In the genomic region with DNA sequence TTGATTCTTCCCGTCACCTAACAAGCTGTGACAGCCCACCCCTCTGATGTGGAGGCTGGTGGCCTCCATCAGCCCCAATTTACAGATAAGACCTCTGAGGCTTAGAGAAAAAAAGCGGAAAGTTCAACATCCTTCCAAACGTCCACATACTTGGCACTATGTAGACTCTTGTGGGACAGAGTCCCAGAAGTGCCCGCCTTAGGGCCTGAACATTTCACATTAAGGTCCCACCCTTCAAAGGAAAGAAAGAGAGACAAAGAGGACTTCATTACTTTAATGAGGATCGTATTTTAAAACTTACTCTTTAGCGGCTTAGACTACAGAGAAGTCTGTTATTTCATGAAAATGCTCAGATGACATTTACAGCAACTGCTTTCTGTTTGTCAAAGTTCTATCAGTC, we compare ENCODE assay signal across 17 cellular contexts. TPM values are rescaled to one million over a fixed set of nuclear protein-coding genes. Genes with fewer than 3 reads are reported as not detected.
A peak's percentile ranks its signal among the peaks of the same experiment; 100 is the strongest.
DNase-seq lines count a peak whose midpoint lies in the region; ATAC-seq and TF ChIP-seq lines count a peak whose summit lies in the region.
"Had no signal": no experiment of that assay in that cellular context is flagged by ENCODE, and none has a peak within 500 bp of the region (broad histone marks: within the 10 kb centered on the region; RNA-seq: fewer than 3 reads in every experiment).

No MANE protein-coding gene starts in this region.

- H3K4me3 Mint-ChIP-seq in natural killer cell: peak overlapping the region; percentile 81

- in situ Hi-C loops in HAP-1 (cut with MboI; ENCODE audit: low sequenced_read_pairs): no loop called here

- H3K27me3 ChIP-seq in heart right ventricle: no peaks in the 10 kb centered on the region
- H3K27me3 ChIP-seq in ascending aorta: no peaks in the 10 kb centered on the region
- H3K27me3 ChIP-seq in upper lobe of right lung: no peaks in the 10 kb centered on the region
- no peaks in the 10 kb centered on the region for H3K27me3 ChIP-seq in HAP-1 (ENCODE audit: low read depth)

- DNase-seq in heart right ventricle (no peak), left cardiac atrium (no peak), ascending aorta (ENCODE audit: low spot score in 2 of 2) (no peak), natural killer cell (no peak), upper lobe of right lung (no peak), HAP-1 (ENCODE audit: low spot score in 2 of 2) (no peak), SW480 (ENCODE audit: low spot score) (no peak)
- DNase-seq: activated B cell treated with CpG ODN at 0.5 μM for 24 hours, DMS79 treated with DMSO at 0.1 percent for 48 hours, mammary epithelial cell, NCI-H2081 treated with DMSO at 0.1 percent for 48 hours, occipital lobe had no signal

- H3K4me1 Mint-ChIP-seq in natural killer cell: peaks cover 10 to 24% of the 10 kb centered on the region in 2 donors

- 70 to 74% methylated on average over 6 of the region's 6 CpGs for WGBS in heart right ventricle, 2 donors

- peak overlapping the region in 6 of 10 donors; percentile 61 to 86 (median 74) for H3K27ac ChIP-seq in heart right ventricle
- H3K27ac ChIP-seq in ascending aorta: peak overlapping the region; percentile 87
- peak overlapping the region; percentile 70 for H3K27ac ChIP-seq in upper lobe of right lung
- H3K27ac ChIP-seq: epithelial cell of prostate, SK-N-MC had no signal

- no peaks in the 10 kb centered on the region for H3K9me3 Mint-ChIP-seq in natural killer cell
- H3K9me3 Mint-ChIP-seq: activated B cell treated with CpG ODN at 0.5 μM for 24 hours had no signal

- H3K27me3 Mint-ChIP-seq in natural killer cell (ENCODE audit: low read depth in 2 of 2): no peaks in the 10 kb centered on the region

- H3K4me3 ChIP-seq in heart right ventricle (no peak overlapping the region), ascending aorta (peak overlapping the region in 1 of 2 donors; percentile 31), upper lobe of right lung (no peak overlapping the region), HAP-1 (no peak overlapping the region)
- H3K4me3 ChIP-seq: SK-N-MC had no signal

- H3K27ac Mint-ChIP-seq in natural killer cell: peak overlapping the region in 1 of 2 donors; percentile 84
- H3K27ac Mint-ChIP-seq: activated B cell treated with CpG ODN at 0.5 μM for 24 hours had no signal

- H3K9me3 ChIP-seq in heart right ventricle: no peaks in the 10 kb centered on the region
- no peaks in the 10 kb centered on the region for H3K9me3 ChIP-seq in ascending aorta
- H3K9me3 ChIP-seq in upper lobe of right lung: no peaks in the 10 kb centered on the region
- H3K9me3 ChIP-seq in HAP-1: no peaks in the 10 kb centered on the region

- H3K36me3 ChIP-seq in heart right ventricle (no peaks in the 10 kb centered on the region), ascending aorta (no peaks in the 10 kb centered on the region), upper lobe of right lung (no peaks in the 10 kb centered on the region), HAP-1 (replicated peaks) (no peaks in the 10 kb centered on the region)

- ATAC-seq in heart right ventricle (no peak), left cardiac atrium (no peak), natural killer cell (no peak), upper lobe of right lung (no peak), GM21786 (IDR thresholded peaks at IDR 0.05; ENCODE audit: unreplicated experiment) (no peak)

- no peak for TF ChIP-seq CTCF in heart right ventricle (IDR thresholded peaks at IDR 0.05)
- TF ChIP-seq CTCF in ascending aorta (IDR thresholded peaks at IDR 0.05): no peak
- TF ChIP-seq CTCF in natural killer cell (IDR thresholded peaks at IDR 0.05): no peak
- no peak for TF ChIP-seq CTCF in upper lobe of right lung (IDR thresholded peaks at IDR 0.05)

- no peaks in the 10 kb centered on the region for H3K36me3 Mint-ChIP-seq in natural killer cell

- H3K4me1 ChIP-seq in heart right ventricle: peaks cover 32 to 61% (median 50%) of the 10 kb centered on the region in 9 donors
- H3K4me1 ChIP-seq in ascending aorta: peaks cover 42 to 54% of the 10 kb centered on the region in 2 donors
- H3K4me1 ChIP-seq in upper lobe of right lung: peaks cover 49% of the 10 kb centered on the region
- no peaks in the 10 kb centered on the region for H3K4me1 ChIP-seq in HAP-1

- intact Hi-C loops in heart right ventricle (cut with DNase I) (loop anchor here in 1 of 10 donors (2.0 kb wide), 1 partner anchor 142 kb away; no protein-coding TSS in a partner anchor), left cardiac atrium (cut with DNase I) (no loop called here), ascending aorta (cut with DNase I) (loop anchor here (2.0 kb wide), 1 partner anchor 140 kb away; no protein-coding TSS in a partner anchor), natural killer cell (cut with micrococcal nuclease) (no loop called here), upper lobe of right lung (cut with DNase I) (no loop called here)

RNA-seq across cellular contexts. Expression of gene SCGB1A1, which starts 15.8 kb away (rescaled TPM):
- not detected for total RNA-seq in heart right ventricle
- under 1 TPM in 1 of 2 donors, not detected in 1; 0.20 TPM for polyA plus RNA-seq in heart right ventricle
- not detected for total RNA-seq in left cardiac atrium
- not detected for total RNA-seq in ascending aorta
- total RNA-seq in natural killer cell: not detected
- 5.4 TPM for total RNA-seq in upper lobe of right lung
- total RNA-seq: activated B cell treated with CpG ODN at 0.5 μM for 24 hours, HT1080, M059J, mammary epithelial cell, occipital lobe had no signal
- polyA plus RNA-seq: mammary epithelial cell had no signal
